25 cellular contexts compared by ENCODE assay signal in genomic region chr1:174830019-174830418, GRCh38.
"Had no signal": no experiment of that assay in that cellular context is flagged by ENCODE, and none has a peak within 500 bp of the region (broad histone marks: within the 10 kb centered on the region; RNA-seq: fewer than 3 reads in every experiment).

No MANE protein-coding gene starts in this region.

- H3K4me1 Mint-ChIP-seq: mesothelial cell of epicardium had no signal

- H3K79me2 ChIP-seq: hepatocyte had no signal

- H3K36me3 Mint-ChIP-seq: immature natural killer cell, mesothelial cell of epicardium had no signal

- H3K4me1 ChIP-seq: esophagus muscularis mucosa, gastroesophageal sphincter, left lung, lower lobe of right lung had no signal

- H3K36me3 ChIP-seq: esophagus muscularis mucosa, gastroesophageal sphincter, left lung, lower lobe of right lung had no signal

- H3K9me3 ChIP-seq: esophagus muscularis mucosa, gastroesophageal sphincter, heart left ventricle, left lung, lower lobe of right lung, mucosa of descending colon had no signal

- ATAC-seq: foreskin keratinocyte; gastroesophageal sphincter; heart left ventricle; left cardiac atrium; left lung; left ventricle myocardium superior; lower lobe of right lung; mucosa of descending colon; naive thymus-derived CD8-positive, alpha-beta T cell had no signal

- H3K4me3 Mint-ChIP-seq: immature natural killer cell; mesothelial cell of epicardium; naive B cell; naive thymus-derived CD8-positive, alpha-beta T cell had no signal

- H3K27me3 Mint-ChIP-seq: naive B cell; naive thymus-derived CD8-positive, alpha-beta T cell had no signal

- H3K9me3 Mint-ChIP-seq: immature natural killer cell; mesothelial cell of epicardium; naive B cell; naive thymus-derived CD8-positive, alpha-beta T cell had no signal

- DNase-seq: dermis blood vessel endothelial cell; dorsolateral prefrontal cortex; effector CD4-positive, alpha-beta T cell; effector memory CD4-positive, alpha-beta T cell; foreskin keratinocyte; heart left ventricle; hypothalamus; immature natural killer cell; islet precursor cell; kidney; kidney glomerular epithelial cell; left cardiac atrium; left lung; left ventricle myocardium superior; lower lobe of right lung; mesenchymal stem cell; mucosa of descending colon; naive B cell; naive thymus-derived CD8-positive, alpha-beta T cell had no signal

- H2AFZ ChIP-seq: hepatocyte had no signal

- H3K4me2 ChIP-seq: hepatocyte had no signal

- H3K27ac Mint-ChIP-seq: immature natural killer cell; mesothelial cell of epicardium; naive B cell; naive thymus-derived CD8-positive, alpha-beta T cell had no signal

- FAIRE-seq: endothelial cell of umbilical vein, kidney had no signal

- H3K27me3 ChIP-seq: dorsolateral prefrontal cortex, esophagus muscularis mucosa, foreskin keratinocyte, gastroesophageal sphincter, heart left ventricle, hepatocyte, left lung had no signal

- H3K27ac ChIP-seq: coronary artery, dorsolateral prefrontal cortex, esophagus muscularis mucosa, foreskin keratinocyte, gastroesophageal sphincter, heart left ventricle, hepatocyte, left lung, lower lobe of right lung had no signal

- H3K4me3 ChIP-seq: coronary artery, dorsolateral prefrontal cortex, esophagus muscularis mucosa, gastroesophageal sphincter, heart left ventricle, hepatocyte, left lung, lower lobe of right lung, mucosa of descending colon had no signal
